ENCODE assay signal across 8 cellular contexts in genomic region chr14:90060965-90061848, GRCh38. TPM values are rescaled to one million over a fixed set of nuclear protein-coding genes. Genes with fewer than 3 reads are reported as not detected.
A peak's percentile ranks its signal among the peaks of the same experiment; 100 is the strongest.
DNase-seq lines count a peak whose midpoint lies in the region; ATAC-seq and TF ChIP-seq lines count a peak whose summit lies in the region.

No MANE protein-coding gene starts in this region.

- H3K27me3 ChIP-seq in HUES6 (ENCODE audit: control insufficient read depth, insufficient read depth, low read length): peaks cover 87% of the 10 kb centered on the region
- peaks cover 53% of the 10 kb centered on the region for H3K27me3 ChIP-seq in kidney epithelial cell (ENCODE audit: control insufficient read depth, insufficient read depth, low read length)
- no peaks in the 10 kb centered on the region for H3K27me3 ChIP-seq in thoracic aorta (replicated peaks; ENCODE audit: insufficient read depth)

- H3K9me3 Mint-ChIP-seq in activated T-cell treated with anti-CD3 and anti-CD28 coated beads, Interleukin-2, amount 50 U/mL, for 24 hours: no peaks in the 10 kb centered on the region

- peak overlapping the region; percentile 75 for H3K4me3 Mint-ChIP-seq in activated T-cell treated with anti-CD3 and anti-CD28 coated beads, Interleukin-2, amount 50 U/mL, for 24 hours

- H3K36me3 ChIP-seq in HUES6 (ENCODE audit: control insufficient read depth, insufficient read depth, low read length) (no peaks in the 10 kb centered on the region), kidney epithelial cell (ENCODE audit: control insufficient read depth, insufficient read depth, low read length) (no peaks in the 10 kb centered on the region), thoracic aorta (no peaks in the 10 kb centered on the region)

- TF ChIP-seq CTCF in astrocyte of the spinal cord (IDR thresholded peaks at IDR 0.05; ENCODE audit: low read depth, low read length) (no peak), kidney epithelial cell (IDR thresholded peaks at IDR 0.05; ENCODE audit: insufficient read depth, low read length, poor library complexity, severe bottlenecking) (no peak), thoracic aorta (IDR thresholded peaks at IDR 0.05) (no peak)

- H3K9me3 ChIP-seq in HUES6 (ENCODE audit: control insufficient read depth, insufficient read depth, low read depth, low read length) (no peaks in the 10 kb centered on the region), thoracic aorta (no peaks in the 10 kb centered on the region)

- peaks cover 8% of the 10 kb centered on the region for H3K4me1 ChIP-seq in HUES6 (ENCODE audit: control insufficient read depth, insufficient read depth, low read length)
- peaks cover 14 to 27% of the 10 kb centered on the region in 2 donors for H3K4me1 ChIP-seq in thoracic aorta (ENCODE audit: control insufficient read depth in 1 of 2, low read depth in 2 of 2)

- no peak overlapping the region for H3K9ac ChIP-seq in HUES6 (ENCODE audit: low read length)

- no peak for DNase-seq in activated T-cell treated with anti-CD3 and anti-CD28 coated beads, Interleukin-2, amount 50 U/mL, for 24 hours
- no peak for DNase-seq in activated T-cell treated with anti-CD3 and anti-CD28 coated beads, Interleukin-2, amount 50 U/mL, for 1 hour
- DNase-seq in astrocyte of the spinal cord (ENCODE audit: low read depth, low spot score) (no peak), kidney epithelial cell (ENCODE audit: low read depth) (no peak), thoracic aorta (ENCODE audit: low spot score) (no peak), pons (ENCODE audit: low spot score) (no peak), HK-2 (ENCODE audit: unreplicated experiment) (no peak)

- peak overlapping the region; percentile 60 for H3K4me3 ChIP-seq in HUES6 (ENCODE audit: low read depth, low read length)
- peak overlapping the region; percentile 40 for H3K4me3 ChIP-seq in astrocyte of the spinal cord (ENCODE audit: low read depth, low read length)
- peak overlapping the region; percentile 36 for H3K4me3 ChIP-seq in kidney epithelial cell (ENCODE audit: low read depth, low read length)
- peak overlapping the region; percentile 74 for H3K4me3 ChIP-seq in thoracic aorta

- peaks cover 27% of the 10 kb centered on the region for H3K4me1 Mint-ChIP-seq in activated T-cell treated with anti-CD3 and anti-CD28 coated beads, Interleukin-2, amount 50 U/mL, for 24 hours (ENCODE audit: low read depth)

- no peak for ATAC-seq in thoracic aorta (ENCODE audit: insufficient number of reproducible peaks, low FRiP score, low read depth)

- no peaks in the 10 kb centered on the region for H3K36me3 Mint-ChIP-seq in activated T-cell treated with anti-CD3 and anti-CD28 coated beads, Interleukin-2, amount 50 U/mL, for 24 hours (ENCODE audit: low read depth)

- peaks cover 79% of the 10 kb centered on the region for H3K27me3 Mint-ChIP-seq in activated T-cell treated with anti-CD3 and anti-CD28 coated beads, Interleukin-2, amount 50 U/mL, for 24 hours

- no peak overlapping the region for H3K27ac ChIP-seq in HUES6 (ENCODE audit: low read depth, low read length)
- no peak overlapping the region for H3K27ac ChIP-seq in thoracic aorta

- peak overlapping the region; percentile 40 for H3K27ac Mint-ChIP-seq in activated T-cell treated with anti-CD3 and anti-CD28 coated beads, Interleukin-2, amount 50 U/mL, for 24 hours

- in situ Hi-C loops in astrocyte of the spinal cord (cut with HindIII; ENCODE audit: low sequenced_read_pairs): no loop called here

RNA-seq across cellular contexts. Expression of gene KCNK13, which starts 0.6 kb away (rescaled TPM):
- total RNA-seq in kidney epithelial cell (0.13 and 0.89 TPM in 2 replicates), thoracic aorta (under 1 TPM; 0.14 to 0.92 TPM)
